1 cellular context compared by ENCODE assay signal in the genomic region with DNA sequence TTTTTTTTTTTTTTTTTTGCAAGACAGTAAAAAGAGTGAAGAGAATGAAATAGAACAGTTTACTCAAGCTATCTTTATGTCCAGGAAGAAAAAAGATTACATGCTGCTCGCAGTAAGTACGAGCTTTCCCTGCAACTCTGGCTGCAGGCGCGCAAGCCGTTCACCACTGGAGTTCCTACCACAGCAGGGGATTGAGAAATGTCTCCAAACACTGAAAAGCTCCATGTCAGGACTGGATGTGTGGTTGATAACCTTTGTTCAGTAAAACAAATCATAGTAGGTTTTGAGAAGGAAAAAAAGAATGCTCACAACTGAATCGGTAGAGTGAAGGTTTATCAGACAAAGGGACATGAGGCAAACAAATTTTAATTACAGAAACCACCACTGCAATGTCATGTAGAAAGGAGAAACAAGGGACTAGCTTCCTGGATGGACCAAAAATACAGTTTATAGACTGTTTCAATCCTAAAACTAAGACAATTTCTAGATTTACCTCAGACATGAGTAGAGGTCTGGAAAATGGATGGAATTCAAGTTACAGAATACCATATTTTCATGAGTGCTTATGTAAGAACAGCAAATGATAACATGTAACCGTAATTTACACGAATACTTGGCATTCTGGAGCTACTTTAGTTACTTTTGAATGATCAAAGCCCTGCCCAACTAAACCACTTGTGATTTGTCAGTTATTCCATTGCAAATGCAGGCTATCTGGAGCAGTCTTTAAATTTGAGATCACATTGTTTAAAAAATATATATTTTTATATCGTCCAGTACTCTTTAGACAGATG.
TF ChIP-seq lines count a peak whose summit lies in the region.

No MANE protein-coding gene starts in this region.

TF ChIP-seq in WTC11, 78 proteins besides CTCF, POLR2A, EP300 and RAD21 (continued from another document):
- TF ChIP-seq ZNF532 (CRISPR knock-in tag; IDR thresholded peaks at IDR 0.05; ENCODE audit: borderline replicate concordance) (no peak), ZNF671 (CRISPR knock-in tag; IDR thresholded peaks at IDR 0.05) (no peak)
